ENCODE assay signal across 8 cellular contexts in the genomic region with DNA sequence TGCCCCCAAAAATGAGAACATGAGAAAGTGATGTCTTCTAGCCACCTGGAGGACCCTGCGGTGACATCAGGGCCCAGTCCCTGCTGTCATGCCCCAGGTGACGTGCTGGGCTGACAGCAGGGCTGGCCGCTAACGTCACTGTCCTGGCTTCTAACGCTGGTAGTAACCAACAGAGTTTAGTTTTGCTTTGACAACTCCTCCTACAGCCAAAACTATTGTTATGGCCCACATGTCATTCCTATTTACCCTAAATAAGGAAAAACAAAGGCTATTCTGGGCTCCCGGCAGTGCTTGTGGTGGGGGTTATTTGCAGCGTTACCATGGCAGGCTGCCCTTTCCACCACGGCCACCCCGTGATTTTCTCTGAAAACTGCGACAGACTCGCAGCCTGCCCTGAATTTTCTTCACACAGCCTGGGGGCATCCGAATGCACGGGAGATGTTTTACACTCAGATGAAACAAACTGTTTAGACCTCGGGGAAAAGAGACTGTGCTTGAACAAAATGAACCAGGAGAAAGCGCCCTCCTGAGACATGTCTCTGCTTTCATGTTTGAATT.
DNase-seq lines count a peak whose midpoint lies in the region; ATAC-seq and TF ChIP-seq lines count a peak whose summit lies in the region.

No MANE protein-coding gene starts in this region.

- CTCF ChIA-PET in activated B cell treated with CpG ODN at 0.5 μM for 24 hours (lab: Charles Lee): interaction anchor here (4.4 to 11.4 kb wide), 2 partner anchors 25 to 51 kb away, joined by 32 to 171 read pairs; no protein-coding TSS in a partner anchor

- no CpG with 5 or more reads among the region's 15 CpGs for WGBS in trophoblast cell (ENCODE audit: extremely low coverage, insufficient coverage, insufficient read length)

- H4K8ac ChIP-seq in trophoblast cell (ENCODE audit: low read depth, low read length): no peak overlapping the region

- H4K91ac ChIP-seq in trophoblast cell (ENCODE audit: low read depth, low read length): no peak overlapping the region

- ATAC-seq in HG02884 (IDR thresholded peaks at IDR 0.05; ENCODE audit: unreplicated experiment) (peak; percentile 21), activated B cell treated with CpG ODN at 0.5 μM for 24 hours (ENCODE audit: low read depth) (peak; percentile 8), HG02870 (IDR thresholded peaks at IDR 0.05; ENCODE audit: unreplicated experiment) (no peak)
- ATAC-seq in activated CD4-positive, CD25-positive, alpha-beta regulatory T cell treated with anti-CD3 and anti-CD28 coated beads, Interleukin-2, amount 50 U/mL, for 24 hours: no peak

- no peak overlapping the region for H3K27ac ChIP-seq in trophoblast cell (ENCODE audit: low read depth, low read length)

- H2BK120ac ChIP-seq in trophoblast cell (ENCODE audit: insufficient read depth, low read length, poor library complexity): no peak overlapping the region

- H3K18ac ChIP-seq in trophoblast cell (ENCODE audit: low read length): no peak overlapping the region

- H3K79me2 ChIP-seq in trophoblast cell (ENCODE audit: control insufficient read depth, insufficient read depth, low read length, poor library complexity): no peaks in the 10 kb centered on the region

- peaks cover 36% of the 10 kb centered on the region for H3K36me3 Mint-ChIP-seq in activated B cell treated with CpG ODN at 0.5 μM for 24 hours (ENCODE audit: low read depth)

- no peak overlapping the region for H2BK5ac ChIP-seq in trophoblast cell (ENCODE audit: low read depth, low read length, poor library complexity)

- peaks cover 4 to 9% of the 10 kb centered on the region in 2 experiments for H3K4me1 ChIP-seq in trophoblast cell (ENCODE audit: control insufficient read depth in 1 of 2, insufficient read depth in 2 of 2, low read length in 2 of 2)

- no peak overlapping the region for H2AK5ac ChIP-seq in trophoblast cell (ENCODE audit: low read length)

- TF ChIP-seq CTCF in GM12865 (IDR thresholded peaks at IDR 0.05; ENCODE audit: insufficient read depth, low read depth, low read length, missing control alignments) (no peak), activated B cell treated with CpG ODN at 0.5 μM for 24 hours (IDR thresholded peaks at IDR 0.05) (no peak)

- no peaks in the 10 kb centered on the region for H3K9me3 Mint-ChIP-seq in activated B cell treated with CpG ODN at 0.5 μM for 24 hours

- H3K4me1 Mint-ChIP-seq in activated B cell treated with CpG ODN at 0.5 μM for 24 hours: peaks cover 83% of the 10 kb centered on the region

- intact Hi-C loops in activated B cell treated with CpG ODN at 0.5 μM for 24 hours (cut with micrococcal nuclease): loop anchor here (5.0 to 10.0 kb wide), 6 partner anchors 236 to 1759 kb away; partner anchors contain the start of genes AFG3L2, CHMP1B, PTPN2 and TUBB6

- peak overlapping the region; percentile 21 for H3K4me2 ChIP-seq in trophoblast cell (ENCODE audit: low read length)

- in situ Hi-C loops in ACHN (cut with HindIII; ENCODE audit: low pct_ligation_motif_present, low pct_unique_long_range_greater_than_20kb, low sequenced_read_pairs): no loop called here

- no peak overlapping the region for H3K9ac ChIP-seq in trophoblast cell (ENCODE audit: low read length)

- H3K36me3 ChIP-seq in trophoblast cell (ENCODE audit: control insufficient read depth in 1 of 2, insufficient read depth in 2 of 2, low read length in 2 of 2): no peaks in the 10 kb centered on the region

- H3K23ac ChIP-seq in trophoblast cell (ENCODE audit: low read length): no peak overlapping the region

- no peaks in the 10 kb centered on the region for H3K79me1 ChIP-seq in trophoblast cell (ENCODE audit: low read length)

- H3K4me3 ChIP-seq in GM12865 (ENCODE audit: low read depth, low read length): peak overlapping the region; percentile 51
- H3K4me3 ChIP-seq in trophoblast cell (ENCODE audit: low read depth, low read length): no peak overlapping the region

- peak overlapping the region; percentile 95 for H3K4me3 Mint-ChIP-seq in activated B cell treated with CpG ODN at 0.5 μM for 24 hours

- peak; percentile 84 for DNase-seq in GM12865 (ENCODE audit: low read depth)
- peak; percentile 57 for DNase-seq in activated B cell treated with CpG ODN at 0.5 μM for 24 hours
- DNase-seq in foreskin melanocyte: peak; percentile 52
- DNase-seq in trophoblast cell: peak; percentile 85 to 88
- DNase-seq in ACHN: no peak

- H2BK12ac ChIP-seq in trophoblast cell (ENCODE audit: low read length): no peak overlapping the region

- H3K4ac ChIP-seq in trophoblast cell (ENCODE audit: low read depth, low read length): no peak overlapping the region

- no peaks in the 10 kb centered on the region for H3K27me3 ChIP-seq in trophoblast cell (ENCODE audit: insufficient read depth, low read length)

- no peaks in the 10 kb centered on the region for H3K27me3 Mint-ChIP-seq in activated B cell treated with CpG ODN at 0.5 μM for 24 hours

- H3K9me3 ChIP-seq in trophoblast cell (ENCODE audit: insufficient read depth, low read depth, low read length): no peaks in the 10 kb centered on the region

- no peak overlapping the region for H4K12ac ChIP-seq in trophoblast cell (ENCODE audit: low read depth, low read length)

- H3K27ac Mint-ChIP-seq in activated B cell treated with CpG ODN at 0.5 μM for 24 hours: peak overlapping the region; percentile 99

- POLR2A ChIA-PET in activated B cell treated with CpG ODN at 0.5 μM for 24 hours (lab: Charles Lee): interaction anchor here (1.1 to 12.2 kb wide), 7 partner anchors 10 to 115 kb away, joined by 3 to 1007 read pairs (median 33); partner anchors contain the start of genes FAM210A and RNMT

- no peak overlapping the region for H2AFZ ChIP-seq in trophoblast cell (ENCODE audit: insufficient read depth, low read length, poor library complexity)

- no peak overlapping the region for H3K14ac ChIP-seq in trophoblast cell (ENCODE audit: low read length)

Comparison
In these comparisons a context has a peak if more than half of its experiments do, and no peak if none do; other contexts are left out.
1. ATAC-seq: peak in HG02884 (single experiment) and activated B cell treated with CpG ODN at 0.5 μM for 24 hours (single experiment); none in activated CD4-positive, CD25-positive, alpha-beta regulatory T cell treated with anti-CD3 and anti-CD28 coated beads, Interleukin-2, amount 50 U/mL, for 24 hours (0 of 2) and HG02870 (single experiment).